In genomic region chr2:176751828-176752227, GRCh38 we compare ENCODE assay signal across 19 cellular contexts.
DNase-seq lines count a peak whose midpoint lies in the region; ATAC-seq, FAIRE-seq and TF ChIP-seq lines count a peak whose summit lies in the region.
"Had no signal": no experiment of that assay in that cellular context is flagged by ENCODE, and none has a peak within 500 bp of the region (broad histone marks: within the 10 kb centered on the region; RNA-seq: fewer than 3 reads in every experiment).

No MANE protein-coding gene starts in this region.

- H3K4me2 ChIP-seq in GM23338 = no peak overlapping the region
- no peak overlapping the region for H3K4me2 ChIP-seq in OCI-LY7 (ENCODE audit: low read length)
- H3K4me2 ChIP-seq in H1 (ENCODE audit: insufficient read depth in 1 of 2, low read depth in 2 of 2, low read length in 2 of 2) = no peak overlapping the region

- H3K4me1 ChIP-seq in A673 (ENCODE audit: insufficient read depth, low read length, poor library complexity, severe bottlenecking) = peaks cover 98% of the 10 kb centered on the region
- H3K4me1 ChIP-seq in GM23338 (ENCODE audit: insufficient read depth) = peaks cover 45% of the 10 kb centered on the region
- H3K4me1 ChIP-seq in OCI-LY7 (ENCODE audit: insufficient read depth, low read length, poor library complexity, severe bottlenecking) = peaks cover 69% of the 10 kb centered on the region
- peaks cover 0 to 7% (median 0%) of the 10 kb centered on the region in 4 experiments; a peak in 1 of 7 replicates for H3K4me1 ChIP-seq in H1 (replicated peaks in 1 of 4; ENCODE audit: control insufficient read depth in 3 of 4, insufficient read depth in 4 of 4, low read length in 3 of 4)
- H3K4me1 ChIP-seq: Caco-2 had no signal

- no peak for TF ChIP-seq EP300 in H1 (IDR thresholded peaks at IDR 0.05; ENCODE audit: borderline replicate concordance in 1 of 2, low read depth in 2 of 2, low read length in 2 of 2)

- no peak overlapping the region for H2AK5ac ChIP-seq in H1 (ENCODE audit: low read depth, low read length)

- H4K91ac ChIP-seq in H1 (replicated peaks; ENCODE audit: insufficient read length, low read length) = no peak overlapping the region

- no peaks in the 10 kb centered on the region; the same call in 2 of the 3 replicates for H3K36me3 Mint-ChIP-seq in GM23338 (ENCODE audit: low read depth)
- H3K36me3 Mint-ChIP-seq in activated T-helper 2 cell treated with anti-CD3 and anti-CD28 coated beads, Interferon-gamma antibody, Interleukin-2, Interleukin-4, amounts not matched to agents 10 μg/mL and 5 μg/mL and 100 μg/mL, durations not matched to agents 14 hours and 24 hours and 36 hours (ENCODE audit: low read depth) = no peaks in the 10 kb centered on the region

- POLR2A ChIA-PET in A673 (lab: Charles Lee; ENCODE audit: low non-redundant PET) = no interaction called here
- POLR2A ChIA-PET in OCI-LY7 (lab: Charles Lee) = interaction anchor here (0.7 to 0.9 kb wide), 3 partner anchors 10 to 62 kb away, joined by 3 read pairs; no protein-coding TSS in a partner anchor
- POLR2A ChIA-PET in H1 (lab: Charles Lee; ENCODE audit: partially characterized antibody) = interaction anchor here (0.7 kb wide), 1 partner anchor 11 kb away, joined by 3 read pairs; no protein-coding TSS in a partner anchor

- H3K27me3 Mint-ChIP-seq in GM23338 (ENCODE audit: insufficient read depth, low read depth, poor library complexity) = peaks cover 9% of the 10 kb centered on the region
- H3K27me3 Mint-ChIP-seq in activated T-helper 2 cell treated with anti-CD3 and anti-CD28 coated beads, Interferon-gamma antibody, Interleukin-2, Interleukin-4, amounts not matched to agents 10 μg/mL and 5 μg/mL and 100 μg/mL, durations not matched to agents 14 hours and 24 hours and 36 hours (ENCODE audit: low read depth) = peaks cover 18% of the 10 kb centered on the region
- H3K27me3 Mint-ChIP-seq: IgD-negative memory B cell had no signal

- H3K27me3 ChIP-seq in A673 (replicated peaks; ENCODE audit: insufficient read depth, low read depth, low read length, poor library complexity) (no peaks in the 10 kb centered on the region), GM23338 (ENCODE audit: insufficient read depth) (no peaks in the 10 kb centered on the region), H1 (replicated peaks in 1 of 4; ENCODE audit: control insufficient read depth in 3 of 4, extremely low read depth in 1 of 4, insufficient read depth in 3 of 4, low read length in 3 of 4) (no peaks in the 10 kb centered on the region)

- no peak overlapping the region for H3K4me3 Mint-ChIP-seq in GM23338
- no peak overlapping the region for H3K4me3 Mint-ChIP-seq in activated T-helper 2 cell treated with anti-CD3 and anti-CD28 coated beads, Interferon-gamma antibody, Interleukin-2, Interleukin-4, amounts not matched to agents 10 μg/mL and 5 μg/mL and 100 μg/mL, durations not matched to agents 14 hours and 24 hours and 36 hours (ENCODE audit: low read depth)
- H3K4me3 Mint-ChIP-seq: CD4-positive, alpha-beta T cell; HFFc6; IgD-negative memory B cell had no signal

- H2AFZ ChIP-seq in GM23338 (peak overlapping the region; percentile 80; the same call in 1 of the 2 replicates), OCI-LY7 (ENCODE audit: low read length) (peak overlapping the region; percentile 70), H1 (ENCODE audit: low read length) (peak overlapping the region; percentile 94)

- H2BK15ac ChIP-seq in H1 (ENCODE audit: low read length) = no peak overlapping the region; the same call in 1 of the 2 replicates

- H4K20me1 ChIP-seq in GM23338 (replicated peaks; ENCODE audit: insufficient read depth) (no peaks in the 10 kb centered on the region), OCI-LY7 (ENCODE audit: insufficient read depth, low read length) (no peaks in the 10 kb centered on the region), H1 (replicated peaks in 1 of 2; ENCODE audit: control insufficient read depth in 1 of 2, insufficient read depth in 2 of 2, low read length in 2 of 2) (no peaks in the 10 kb centered on the region)

- no peak overlapping the region for H2BK12ac ChIP-seq in H1 (ENCODE audit: low read depth, low read length)

- no peak overlapping the region for H2BK120ac ChIP-seq in H1 (replicated peaks; ENCODE audit: low read depth, low read length)

- H3K27ac Mint-ChIP-seq in GM23338 = peak overlapping the region; percentile 58; the same call in 1 of the 2 replicates
- H3K27ac Mint-ChIP-seq in activated T-helper 2 cell treated with anti-CD3 and anti-CD28 coated beads, Interferon-gamma antibody, Interleukin-2, Interleukin-4, amounts not matched to agents 10 μg/mL and 5 μg/mL and 100 μg/mL, durations not matched to agents 14 hours and 24 hours and 36 hours = no peak overlapping the region
- H3K27ac Mint-ChIP-seq: CD4-positive, alpha-beta T cell; HFFc6; IgD-negative memory B cell had no signal

- H3K4ac ChIP-seq in H1 (replicated peaks; ENCODE audit: insufficient read length, low read depth, low read length) = no peak overlapping the region

- H3K27ac ChIP-seq in A673 (ENCODE audit: low read depth, low read length, poor library complexity, severe bottlenecking) = peak overlapping the region; percentile 66
- peak overlapping the region; percentile 67; the same call in 1 of the 2 replicates for H3K27ac ChIP-seq in GM23338 (ENCODE audit: low read depth)
- peak overlapping the region; percentile 10 for H3K27ac ChIP-seq in OCI-LY7 (ENCODE audit: low read depth, low read length, poor library complexity, severe bottlenecking)
- no peak overlapping the region for H3K27ac ChIP-seq in H1 (ENCODE audit: low read depth, low read length)
- H3K27ac ChIP-seq: C4-2B had no signal

- H3F3A ChIP-seq in GM23338 (replicated peaks; ENCODE audit: low read depth) = no peaks in the 10 kb centered on the region

- H3K4me3 ChIP-seq in A673 (ENCODE audit: low read depth, low read length, poor library complexity, severe bottlenecking) = no peak overlapping the region
- no peak overlapping the region for H3K4me3 ChIP-seq in GM23338
- no peak overlapping the region for H3K4me3 ChIP-seq in OCI-LY7 (ENCODE audit: low read depth, low read length, poor library complexity, severe bottlenecking)
- no peak overlapping the region for H3K4me3 ChIP-seq in H1 (ENCODE audit: extremely low read depth in 1 of 4, insufficient read depth in 2 of 4, low read depth in 3 of 4, low read length in 4 of 4)
- H3K4me3 ChIP-seq: HAP-1 had no signal

- H2BK5ac ChIP-seq in H1 (ENCODE audit: low read depth, low read length) = no peak overlapping the region

- no peak overlapping the region for H2BK20ac ChIP-seq in H1 (ENCODE audit: low read length)

- BruUV-seq in A673 (replicated peaks; lab: Mats Ljungman, UMichigan) = no TSS peak
- no TSS peak for BruUV-seq in OCI-LY7 (replicated peaks; lab: Mats Ljungman, UMichigan)

- H3K9me2 ChIP-seq in GM23338 (ENCODE audit: insufficient read depth) (no peaks in the 10 kb centered on the region), OCI-LY7 (ENCODE audit: insufficient read depth, low read length) (no peaks in the 10 kb centered on the region)

- no peaks in the 10 kb centered on the region for H3K9me3 Mint-ChIP-seq in GM23338
- no peaks in the 10 kb centered on the region for H3K9me3 Mint-ChIP-seq in activated T-helper 2 cell treated with anti-CD3 and anti-CD28 coated beads, Interferon-gamma antibody, Interleukin-2, Interleukin-4, amounts not matched to agents 10 μg/mL and 5 μg/mL and 100 μg/mL, durations not matched to agents 14 hours and 24 hours and 36 hours
- H3K9me3 Mint-ChIP-seq: CD4-positive, alpha-beta T cell; HFFc6; IgD-negative memory B cell had no signal

- peaks cover 46% of the 10 kb centered on the region for H3K4me1 Mint-ChIP-seq in GM23338
- no peaks in the 10 kb centered on the region for H3K4me1 Mint-ChIP-seq in activated T-helper 2 cell treated with anti-CD3 and anti-CD28 coated beads, Interferon-gamma antibody, Interleukin-2, Interleukin-4, amounts not matched to agents 10 μg/mL and 5 μg/mL and 100 μg/mL, durations not matched to agents 14 hours and 24 hours and 36 hours (ENCODE audit: low read depth)
- H3K4me1 Mint-ChIP-seq: IgD-negative memory B cell had no signal

- DNase-seq in A673 (ENCODE audit: low spot score) = no peak
- DNase-seq in GM23338 (ENCODE audit: low spot score) = no peak
- DNase-seq in OCI-LY7 (ENCODE audit: low spot score) = no peak
- DNase-seq in H1 (ENCODE audit: low read depth in 1 of 2, low spot score in 2 of 2) = no peak
- no peak for DNase-seq in UCSD-AML1 (lab: John Stamatoyannopoulos, UW; ENCODE audit: unreplicated experiment)
- DNase-seq in activated T-helper 2 cell treated with anti-CD3 and anti-CD28 coated beads, Interferon-gamma antibody, Interleukin-2, Interleukin-4, amounts not matched to agents 10 μg/mL and 5 μg/mL and 100 μg/mL, durations not matched to agents 14 hours and 24 hours and 36 hours (ENCODE audit: low spot score) = no peak
- DNase-seq: AML-193; Caco-2; CD4-positive, alpha-beta T cell; HFFc6; KBM-7 had no signal

- no peaks in the 10 kb centered on the region for H3K79me1 ChIP-seq in H1 (ENCODE audit: low read depth, low read length)

- H3K18ac ChIP-seq in H1 (ENCODE audit: extremely low read depth, low read length) = no peak overlapping the region

- no peak overlapping the region for H3K14ac ChIP-seq in H1 (ENCODE audit: insufficient read length)

- no peak overlapping the region for H3K56ac ChIP-seq in H1 (replicated peaks; ENCODE audit: insufficient read length, low read depth, low read length)

- H3K36me3 ChIP-seq in A673 (ENCODE audit: insufficient read depth, low read length, poor library complexity, severe bottlenecking) (no peaks in the 10 kb centered on the region), GM23338 (ENCODE audit: insufficient read depth) (no peaks in the 10 kb centered on the region), OCI-LY7 (ENCODE audit: insufficient read depth, low read length) (peaks cover 8% of the 10 kb centered on the region), H1 (ENCODE audit: control insufficient read depth in 2 of 4, insufficient read depth in 4 of 4, low read length in 3 of 4) (no peaks in the 10 kb centered on the region)
- H3K36me3 ChIP-seq: HAP-1 had no signal

- H3K23me2 ChIP-seq in H1 (ENCODE audit: low read depth, low read length) = no peaks in the 10 kb centered on the region

- CTCF ChIA-PET in A673 (lab: Charles Lee) (no interaction called here), OCI-LY7 (lab: Charles Lee; ENCODE audit: unreplicated experiment) (no interaction called here), H1 (lab: Charles Lee; ENCODE audit: partially characterized antibody) (interaction anchor here (1.1 to 2.4 kb wide), 4 partner anchors 10 to 114 kb away, joined by 3 to 5 read pairs (median 4); no protein-coding TSS in a partner anchor)

- H4K8ac ChIP-seq in H1 (ENCODE audit: extremely low read depth, insufficient read depth, low read length) = no peak overlapping the region

- H4K5ac ChIP-seq in H1 (ENCODE audit: insufficient read length, low read depth, low read length) = no peak overlapping the region

- intact Hi-C loops in A673 (cut with micrococcal nuclease; ENCODE audit: unreplicated experiment) = no loop called here
- intact Hi-C loops in OCI-LY7 (cut with micrococcal nuclease; ENCODE audit: unreplicated experiment) = no loop called here
- intact Hi-C loops in activated T-helper 2 cell treated with anti-CD3 and anti-CD28 coated beads, Interferon-gamma antibody, Interleukin-2, Interleukin-4, amounts not matched to agents 10 μg/mL and 5 μg/mL and 100 μg/mL, durations not matched to agents 14 hours and 24 hours and 36 hours (cut with micrococcal nuclease) = no loop called here

- ATAC-seq in GM23338 = no peak
- no peak for ATAC-seq in GM21447 (IDR thresholded peaks at IDR 0.05; ENCODE audit: unreplicated experiment)
- ATAC-seq in HG02852 (IDR thresholded peaks at IDR 0.05; ENCODE audit: unreplicated experiment) = no peak
- ATAC-seq: HepG2 had no signal

- H3K9ac ChIP-seq in H1 (replicated peaks in 1 of 4; ENCODE audit: extremely low read depth in 1 of 4, low read depth in 3 of 4, low read length in 3 of 4) = no peak overlapping the region

- TF ChIP-seq POLR2A in H1 (IDR thresholded peaks at IDR 0.05; ENCODE audit: control extremely low read depth in 1 of 2, low read depth in 2 of 2, low read length in 2 of 2) = no peak

- WGBS in H1 (ENCODE audit: extremely low coverage in 1 of 2, insufficient coverage in 1 of 2, insufficient read length in 1 of 2, insufficient replicate concordance in 2 of 2, low coverage in 1 of 2, low lambda C conversion rate in 2 of 2, missing lambda C conversion rate in 1 of 2), 2 experiments = 88% methylated on average over 3 of the region's 3 CpGs; no CpG with 5 or more reads in 1 of the 2 experiments

- TF ChIP-seq CTCF in A673 (conservative IDR thresholded peaks at IDR 0.05; ENCODE audit: low read depth, low read length) (no peak), GM23338 (conservative IDR thresholded peaks at IDR 0.05; ENCODE audit: low read depth in 2 of 2) (no peak), OCI-LY7 (conservative IDR thresholded peaks at IDR 0.05; ENCODE audit: low read length) (no peak), H1 (IDR thresholded peaks at IDR 0.05; ENCODE audit: control extremely low read depth in 1 of 3, insufficient read depth in 1 of 3, low read depth in 1 of 3, low read length in 3 of 3) (no peak)

- no peak overlapping the region for H3K23ac ChIP-seq in H1 (ENCODE audit: insufficient read length)

- no peak for FAIRE-seq in H1 (lab: Jason Lieb, UNC)
- FAIRE-seq: G401.6, GM12892 had no signal

- H3K79me2 ChIP-seq in GM23338 (replicated peaks; ENCODE audit: insufficient read depth) = no peaks in the 10 kb centered on the region
- H3K79me2 ChIP-seq in OCI-LY7 (ENCODE audit: insufficient read depth, low read depth, low read length) = no peaks in the 10 kb centered on the region
- H3K79me2 ChIP-seq in H1 (ENCODE audit: control insufficient read depth in 1 of 2, insufficient read depth in 2 of 2, low read length in 2 of 2) = no peaks in the 10 kb centered on the region

- H3K9me3 ChIP-seq in A673 (ENCODE audit: low read depth, low read length, poor library complexity, severe bottlenecking) (no peaks in the 10 kb centered on the region), OCI-LY7 (ENCODE audit: low read length) (no peaks in the 10 kb centered on the region), H1 (ENCODE audit: insufficient read depth in 2 of 2, low read depth in 1 of 2, low read length in 1 of 2) (no peaks in the 10 kb centered on the region)
- H3K9me3 ChIP-seq: Caco-2, HAP-1 had no signal

- no peak for TF ChIP-seq RAD21 in H1 (IDR thresholded peaks at IDR 0.05 in 1 of 2, conservative IDR thresholded peaks at IDR 0.05 in 1 of 2; ENCODE audit: low read depth in 2 of 2, low read length in 2 of 2)
